8 cellular contexts compared by ENCODE assay signal in the genomic region with DNA sequence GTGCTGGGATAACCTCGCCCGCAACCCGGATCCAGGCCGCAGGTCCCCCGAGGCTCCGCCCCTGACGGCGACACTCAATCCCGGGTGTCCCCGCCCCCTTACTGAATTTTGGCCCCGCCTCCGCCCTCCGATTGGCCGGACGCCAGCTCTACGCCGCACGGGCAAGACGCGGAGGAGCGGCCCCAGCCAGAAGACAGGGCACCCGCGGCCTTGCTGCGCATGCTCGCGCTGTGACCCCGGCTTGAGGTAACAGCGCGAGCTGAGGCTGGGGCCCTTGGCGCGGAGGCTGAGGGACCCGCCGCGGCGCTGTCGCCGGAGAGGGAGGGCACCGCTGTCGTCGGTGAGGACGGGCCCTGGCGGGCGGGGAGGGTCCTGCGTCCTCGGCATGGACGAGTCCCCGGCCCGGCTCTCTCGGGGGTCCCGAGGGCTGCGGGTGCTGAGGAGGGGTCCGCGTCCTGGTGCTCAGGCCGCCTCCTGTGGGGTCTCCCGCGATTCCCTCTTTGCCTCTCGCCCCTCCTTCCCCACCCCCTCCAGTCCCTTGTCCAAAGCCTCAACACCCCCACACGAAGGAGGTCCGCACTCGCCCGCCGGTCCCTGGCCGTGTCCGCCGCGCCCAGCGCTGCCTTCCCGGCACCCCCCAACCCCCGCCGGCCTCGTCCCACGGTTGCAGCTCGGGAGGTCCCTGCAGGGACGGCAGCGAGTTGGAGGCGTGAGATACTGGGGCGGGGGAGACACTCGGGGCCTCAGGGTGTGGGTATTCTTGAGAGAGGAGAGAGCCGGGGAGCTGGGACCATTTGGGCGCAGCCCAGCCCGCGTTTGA.
DNase-seq lines count a peak whose midpoint lies in the region; ATAC-seq lines count a peak whose summit lies in the region.

A gene with protein sequence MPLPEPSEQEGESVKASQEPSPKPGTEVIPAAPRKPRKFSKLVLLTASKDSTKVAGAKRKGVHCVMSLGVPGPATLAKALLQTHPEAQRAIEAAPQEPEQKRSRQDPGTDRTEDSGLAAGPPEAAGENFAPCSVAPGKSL (plus strand): TSS at position 189 of the 820 bp plus-strand sequence. CDS start 13,235 bp downstream, outside the sequence.

- peak; percentile 98 for DNase-seq in AG08396 (ENCODE audit: low spot score)
- DNase-seq in NCI-H345 treated with DMSO at 0.1 percent for 48 hours (lab: John Stamatoyannopoulos, UW; ENCODE audit: unreplicated experiment), result peak; percentile 88
- peak; percentile 96 to 99 (median 98) for DNase-seq in activated CD4-positive, CD25-positive, alpha-beta regulatory T cell (lab: John Stamatoyannopoulos, UW)
- peak; percentile 100 for DNase-seq in central memory CD4-positive, alpha-beta T cell
- DNase-seq in inferior parietal cortex (ENCODE audit: extremely low spot score), result peak; percentile 94
- peak; percentile 99 to 100 for DNase-seq in stimulated activated CD4-positive, alpha-beta T cell treated with anti-CD3 and anti-CD28 coated beads, Interleukin-12 subunit alpha, Interleukin-12 subunit beta, amount 100 ng/mL, for 24 hours (ENCODE audit: low read depth in 2 of 2)

- peak; percentile 69 for ATAC-seq in GM19023 (IDR thresholded peaks at IDR 0.05; ENCODE audit: unreplicated experiment)
- ATAC-seq in HG03280 (IDR thresholded peaks at IDR 0.05; ENCODE audit: unreplicated experiment), result peak; percentile 73

Comparison
In these comparisons a context has a peak if more than half of its experiments do, and no peak if none do; other contexts are left out.
1. Peak in every context shown above with its lines: DNase-seq and ATAC-seq.